ENCODE assay signal across 32 cellular contexts in genomic region chr2:155095613-155096012, GRCh38.
"Had no signal": no experiment of that assay in that cellular context is flagged by ENCODE, and none has a peak within 500 bp of the region (broad histone marks: within the 10 kb centered on the region; RNA-seq: fewer than 3 reads in every experiment).

No MANE protein-coding gene starts in this region.

- H3K27me3 ChIP-seq: ascending aorta, breast epithelium, cardiac muscle cell, colonic mucosa, esophagus squamous epithelium, heart left ventricle had no signal

- H3K27ac Mint-ChIP-seq: activated B cell treated with CpG ODN at 0.5 μM for 24 hours; activated CD8-positive, alpha-beta T cell treated with anti-CD3 and anti-CD28 coated beads for 36 hours; activated naive CD4-positive, alpha-beta T cell treated with anti-CD3 and anti-CD28 coated beads for 36 hours; activated naive CD4-positive, alpha-beta T cell treated with anti-CD3 and anti-CD28 coated beads, Interleukin-2, amount 50 U/mL, for 72 hours; activated naive CD8-positive, alpha-beta T cell treated with anti-CD3 and anti-CD28 coated beads, Interleukin-2, amount 10 ng/mL, durations not matched to agents 7 days and 5 days; activated T-helper 17 cell treated with anti-CD3 and anti-CD28 coated beads, Interleukin-2, amount 50 U/mL, for 72 hours; brain had no signal

- H3K27me3 Mint-ChIP-seq: activated B cell treated with CpG ODN at 0.5 μM for 24 hours; activated CD8-positive, alpha-beta T cell treated with anti-CD3 and anti-CD28 coated beads for 36 hours; activated naive CD8-positive, alpha-beta T cell treated with anti-CD3 and anti-CD28 coated beads, Interleukin-2, amount 10 ng/mL, durations not matched to agents 7 days and 5 days; activated T-helper 17 cell treated with anti-CD3 and anti-CD28 coated beads, Interleukin-2, amount 50 U/mL, for 72 hours; brain had no signal

- H3K4me1 ChIP-seq: ascending aorta, breast epithelium, colonic mucosa, esophagus squamous epithelium, heart left ventricle had no signal

- H3K9me3 Mint-ChIP-seq: activated B cell treated with CpG ODN at 0.5 μM for 24 hours; activated naive CD4-positive, alpha-beta T cell treated with anti-CD3 and anti-CD28 coated beads for 36 hours; activated naive CD8-positive, alpha-beta T cell treated with anti-CD3 and anti-CD28 coated beads, Interleukin-2, amount 10 ng/mL, durations not matched to agents 7 days and 5 days had no signal

- FAIRE-seq: endometrium, endothelial cell of umbilical vein, frontal cortex had no signal

- H3K9me3 ChIP-seq: ascending aorta, breast epithelium, colonic mucosa, esophagus squamous epithelium, heart left ventricle had no signal

- H3K27ac ChIP-seq: ascending aorta, breast epithelium, cardiac muscle cell, colonic mucosa, epithelial cell of prostate, esophagus squamous epithelium, heart left ventricle, WERI-Rb-1 had no signal

- H3K4me1 Mint-ChIP-seq: activated B cell treated with CpG ODN at 0.5 μM for 24 hours; activated naive CD8-positive, alpha-beta T cell treated with anti-CD3 and anti-CD28 coated beads, Interleukin-2, amount 10 ng/mL, durations not matched to agents 7 days and 5 days; activated T-helper 17 cell treated with anti-CD3 and anti-CD28 coated beads, Interleukin-2, amount 50 U/mL, for 72 hours; brain had no signal

- H3K36me3 ChIP-seq: ascending aorta, breast epithelium, cardiac muscle cell, colonic mucosa, esophagus squamous epithelium, heart left ventricle, WERI-Rb-1 had no signal

- H3K4me3 ChIP-seq: ascending aorta, breast epithelium, cardiac muscle cell, colonic mucosa, esophagus squamous epithelium, heart left ventricle had no signal

- H3K4me3 Mint-ChIP-seq: activated B cell treated with CpG ODN at 0.5 μM for 24 hours; activated CD8-positive, alpha-beta T cell treated with anti-CD3 and anti-CD28 coated beads for 36 hours; activated naive CD4-positive, alpha-beta T cell treated with anti-CD3 and anti-CD28 coated beads for 36 hours; activated naive CD8-positive, alpha-beta T cell treated with anti-CD3 and anti-CD28 coated beads, Interleukin-2, amount 10 ng/mL, durations not matched to agents 7 days and 5 days; activated T-cell treated with anti-CD3 and anti-CD28 coated beads, Interleukin-2, amount 50 U/mL, for 4 hours; activated T-helper 17 cell treated with anti-CD3 and anti-CD28 coated beads, Interleukin-2, amount 50 U/mL, for 72 hours; brain had no signal

- DNase-seq: activated B cell treated with CpG ODN at 0.5 μM for 24 hours; activated CD4-positive, alpha-beta T cell treated with anti-CD3 and anti-CD28 coated beads for 48 hours; activated CD4-positive, alpha-beta T cell treated with anti-CD3 and anti-CD28 coated beads, Interleukin-2, amount 50 U/mL, for 1 hour; activated CD4-positive, alpha-beta T cell treated with anti-CD3 and anti-CD28 coated beads, Interleukin-2, amount 50 U/mL, for 48 hours; activated CD8-positive, alpha-beta memory T cell treated with anti-CD3 and anti-CD28 coated beads for 24 hours; activated CD8-positive, alpha-beta T cell treated with anti-CD3 and anti-CD28 coated beads for 36 hours; activated effector memory CD4-positive, alpha-beta T cell treated with Interleukin-2 at 50 U/mL for 16 hours; activated gamma-delta T cell treated with Interleukin-2 at 50 U/mL for 16 hours; activated naive CD4-positive, alpha-beta T cell treated with anti-CD3 and anti-CD28 coated beads for 36 hours; activated naive CD8-positive, alpha-beta T cell treated with anti-CD3 and anti-CD28 coated beads, Interleukin-2, amount 10 ng/mL, durations not matched to agents 7 days and 5 days; activated T-cell treated with anti-CD3 and anti-CD28 coated beads, Interleukin-2, amount 50 U/mL, for 4 hours; central memory CD4-positive, alpha-beta T cell; cerebellar nuclear complex; colonic mucosa; effector CD8-positive, alpha-beta T cell; esophagus squamous epithelium; heart left ventricle; hypothalamus; T-helper 2 cell; T-helper 9 cell; WERI-Rb-1 had no signal

- ATAC-seq: activated CD4-positive, CD25-positive, alpha-beta regulatory T cell treated with anti-CD3 and anti-CD28 coated beads, Interleukin-2, amount 50 U/mL, for 24 hours; activated CD8-positive, alpha-beta T cell treated with anti-CD3 and anti-CD28 coated beads for 36 hours; activated T-cell treated with anti-CD3 and anti-CD28 coated beads, Interleukin-2, amount 50 U/mL, for 4 hours; activated T-helper 17 cell treated with anti-CD3 and anti-CD28 coated beads, Interleukin-2, amount 50 U/mL, for 72 hours; heart left ventricle had no signal

- H3K36me3 Mint-ChIP-seq: activated naive CD4-positive, alpha-beta T cell treated with anti-CD3 and anti-CD28 coated beads, Interleukin-2, amount 50 U/mL, for 72 hours; activated naive CD8-positive, alpha-beta T cell treated with anti-CD3 and anti-CD28 coated beads, Interleukin-2, amount 10 ng/mL, durations not matched to agents 7 days and 5 days; brain had no signal
